Comparison of ENCODE assay signal across 1 cellular context in the genomic region with DNA sequence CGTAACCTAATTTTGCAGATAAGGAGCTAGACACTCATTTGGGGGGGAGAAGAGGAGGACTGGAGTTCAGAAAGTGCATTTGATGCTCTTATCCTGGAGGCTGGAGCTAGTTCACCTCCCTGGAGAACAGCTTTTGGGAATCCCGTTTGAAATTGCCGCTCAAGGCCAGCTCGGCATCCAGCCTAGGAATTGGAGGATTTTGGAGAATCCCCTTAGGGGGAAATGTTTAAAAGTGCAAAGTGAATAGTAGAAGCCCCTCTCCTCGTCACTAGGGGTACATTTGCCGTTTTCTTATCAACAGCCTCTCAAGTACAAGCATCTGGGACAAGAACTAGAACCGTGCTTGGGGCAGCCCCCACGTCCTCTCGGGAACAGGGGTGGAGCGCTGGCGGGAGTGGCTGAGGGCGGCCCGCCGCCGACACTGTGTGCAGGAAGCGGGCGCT.
TF ChIP-seq lines count a peak whose summit lies in the region.

No MANE protein-coding gene starts in this region.

TF ChIP-seq in HEK293, 187 proteins besides CTCF, POLR2A, EP300 and RAD21 (continued from another document):
- TF ChIP-seq, protein P1, sequence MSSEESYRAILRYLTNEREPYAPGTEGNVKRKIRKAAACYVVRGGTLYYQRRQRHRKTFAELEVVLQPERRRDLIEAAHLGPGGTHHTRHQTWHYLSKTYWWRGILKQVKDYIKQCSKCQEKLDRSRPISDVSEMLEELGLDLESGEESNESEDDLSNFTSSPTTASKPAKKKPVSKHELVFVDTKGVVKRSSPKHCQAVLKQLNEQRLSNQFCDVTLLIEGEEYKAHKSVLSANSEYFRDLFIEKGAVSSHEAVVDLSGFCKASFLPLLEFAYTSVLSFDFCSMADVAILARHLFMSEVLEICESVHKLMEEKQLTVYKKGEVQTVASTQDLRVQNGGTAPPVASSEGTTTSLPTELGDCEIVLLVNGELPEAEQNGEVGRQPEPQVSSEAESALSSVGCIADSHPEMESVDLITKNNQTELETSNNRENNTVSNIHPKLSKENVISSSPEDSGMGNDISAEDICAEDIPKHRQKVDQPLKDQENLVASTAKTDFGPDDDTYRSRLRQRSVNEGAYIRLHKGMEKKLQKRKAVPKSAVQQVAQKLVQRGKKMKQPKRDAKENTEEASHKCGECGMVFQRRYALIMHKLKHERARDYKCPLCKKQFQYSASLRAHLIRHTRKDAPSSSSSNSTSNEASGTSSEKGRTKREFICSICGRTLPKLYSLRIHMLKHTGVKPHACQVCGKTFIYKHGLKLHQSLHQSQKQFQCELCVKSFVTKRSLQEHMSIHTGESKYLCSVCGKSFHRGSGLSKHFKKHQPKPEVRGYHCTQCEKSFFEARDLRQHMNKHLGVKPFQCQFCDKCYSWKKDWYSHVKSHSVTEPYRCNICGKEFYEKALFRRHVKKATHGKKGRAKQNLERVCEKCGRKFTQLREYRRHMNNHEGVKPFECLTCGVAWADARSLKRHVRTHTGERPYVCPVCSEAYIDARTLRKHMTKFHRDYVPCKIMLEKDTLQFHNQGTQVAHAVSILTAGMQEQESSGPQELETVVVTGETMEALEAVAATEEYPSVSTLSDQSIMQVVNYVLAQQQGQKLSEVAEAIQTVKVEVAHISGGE (tag by site-specific recombination; conservative IDR thresholded peaks at IDR 0.05; ENCODE audit: low read depth): no peak
- TF ChIP-seq, protein P2, sequence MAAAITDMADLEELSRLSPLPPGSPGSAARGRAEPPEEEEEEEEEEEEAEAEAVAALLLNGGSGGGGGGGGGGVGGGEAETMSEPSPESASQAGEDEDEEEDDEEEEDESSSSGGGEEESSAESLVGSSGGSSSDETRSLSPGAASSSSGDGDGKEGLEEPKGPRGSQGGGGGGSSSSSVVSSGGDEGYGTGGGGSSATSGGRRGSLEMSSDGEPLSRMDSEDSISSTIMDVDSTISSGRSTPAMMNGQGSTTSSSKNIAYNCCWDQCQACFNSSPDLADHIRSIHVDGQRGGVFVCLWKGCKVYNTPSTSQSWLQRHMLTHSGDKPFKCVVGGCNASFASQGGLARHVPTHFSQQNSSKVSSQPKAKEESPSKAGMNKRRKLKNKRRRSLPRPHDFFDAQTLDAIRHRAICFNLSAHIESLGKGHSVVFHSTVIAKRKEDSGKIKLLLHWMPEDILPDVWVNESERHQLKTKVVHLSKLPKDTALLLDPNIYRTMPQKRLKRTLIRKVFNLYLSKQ (tag by site-specific recombination; IDR thresholded peaks at IDR 0.05; ENCODE audit: borderline replicate concordance): no peak
- TF ChIP-seq TCF7L2 (IDR thresholded peaks at IDR 0.05; ENCODE audit: borderline replicate concordance, low read depth, low read length) (peak; percentile 83), TRIM28 (IDR thresholded peaks at IDR 0.05; ENCODE audit: borderline replicate concordance, low read length) (no peak), ZNF549 (tag by site-specific recombination; IDR thresholded peaks at IDR 0.05) (no peak), ZNF792 (tag by site-specific recombination; IDR thresholded peaks at IDR 0.05) (no peak), ZNF221 (tag by site-specific recombination; IDR thresholded peaks at IDR 0.05; ENCODE audit: borderline replicate concordance) (no peak), ZNF529 (tag by site-specific recombination; IDR thresholded peaks at IDR 0.05; ENCODE audit: insufficient replicate concordance) (no peak), GLI2 (tag by site-specific recombination; IDR thresholded peaks at IDR 0.05; ENCODE audit: borderline replicate concordance, low read depth) (no peak), ZNF146 (tag by site-specific recombination; IDR thresholded peaks at IDR 0.05) (no peak), ZNF677 (tag by site-specific recombination; IDR thresholded peaks at IDR 0.05) (no peak), BCL11B (tag by site-specific recombination; IDR thresholded peaks at IDR 0.05; ENCODE audit: low read depth) (no peak), ZNF560 (tag by site-specific recombination; IDR thresholded peaks at IDR 0.05; ENCODE audit: borderline replicate concordance) (no peak), ZNF324 (tag by site-specific recombination; IDR thresholded peaks at IDR 0.05) (no peak), KLF7 (tag by site-specific recombination; IDR thresholded peaks at IDR 0.05; ENCODE audit: borderline replicate concordance) (no peak), ZNF266 (tag by site-specific recombination; IDR thresholded peaks at IDR 0.05; ENCODE audit: low read depth) (no peak), ZNF391 (tag by site-specific recombination; IDR thresholded peaks at IDR 0.05; ENCODE audit: borderline replicate concordance, low read depth) (peak; percentile 13; the same call in 1 of the 2 replicates), ZSCAN30 (tag by site-specific recombination; IDR thresholded peaks at IDR 0.05) (no peak), ZNF600 (tag by site-specific recombination; IDR thresholded peaks at IDR 0.05) (no peak), ZXDB (tag by site-specific recombination; IDR thresholded peaks at IDR 0.05) (no peak), ZNF132 (tag by site-specific recombination; IDR thresholded peaks at IDR 0.05; ENCODE audit: borderline replicate concordance) (no peak), ZNF10 (tag by site-specific recombination; IDR thresholded peaks at IDR 0.05) (no peak), ZNF239 (tag by site-specific recombination; IDR thresholded peaks at IDR 0.05) (no peak), ZNF76 (tag by site-specific recombination; IDR thresholded peaks at IDR 0.05; ENCODE audit: borderline replicate concordance, low read depth) (peak; percentile 9; the same call in 1 of the 2 replicates), WT1 (tag by site-specific recombination; IDR thresholded peaks at IDR 0.05) (no peak), ZNF555 (tag by site-specific recombination; conservative IDR thresholded peaks at IDR 0.05) (no peak), ZNF626 (tag by site-specific recombination; IDR thresholded peaks at IDR 0.05) (no peak), ZNF48 (tag by site-specific recombination; IDR thresholded peaks at IDR 0.05) (no peak), ZNF394 (tag by site-specific recombination; IDR thresholded peaks at IDR 0.05; ENCODE audit: borderline replicate concordance) (no peak), SP7 (tag by site-specific recombination; IDR thresholded peaks at IDR 0.05) (no peak)
- TF ChIP-seq, protein P3, sequence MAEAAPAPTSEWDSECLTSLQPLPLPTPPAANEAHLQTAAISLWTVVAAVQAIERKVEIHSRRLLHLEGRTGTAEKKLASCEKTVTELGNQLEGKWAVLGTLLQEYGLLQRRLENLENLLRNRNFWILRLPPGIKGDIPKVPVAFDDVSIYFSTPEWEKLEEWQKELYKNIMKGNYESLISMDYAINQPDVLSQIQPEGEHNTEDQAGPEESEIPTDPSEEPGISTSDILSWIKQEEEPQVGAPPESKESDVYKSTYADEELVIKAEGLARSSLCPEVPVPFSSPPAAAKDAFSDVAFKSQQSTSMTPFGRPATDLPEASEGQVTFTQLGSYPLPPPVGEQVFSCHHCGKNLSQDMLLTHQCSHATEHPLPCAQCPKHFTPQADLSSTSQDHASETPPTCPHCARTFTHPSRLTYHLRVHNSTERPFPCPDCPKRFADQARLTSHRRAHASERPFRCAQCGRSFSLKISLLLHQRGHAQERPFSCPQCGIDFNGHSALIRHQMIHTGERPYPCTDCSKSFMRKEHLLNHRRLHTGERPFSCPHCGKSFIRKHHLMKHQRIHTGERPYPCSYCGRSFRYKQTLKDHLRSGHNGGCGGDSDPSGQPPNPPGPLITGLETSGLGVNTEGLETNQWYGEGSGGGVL (tag by site-specific recombination; IDR thresholded peaks at IDR 0.05): peak; percentile 13; the same call in 1 of the 2 replicates
- TF ChIP-seq, protein P4, sequence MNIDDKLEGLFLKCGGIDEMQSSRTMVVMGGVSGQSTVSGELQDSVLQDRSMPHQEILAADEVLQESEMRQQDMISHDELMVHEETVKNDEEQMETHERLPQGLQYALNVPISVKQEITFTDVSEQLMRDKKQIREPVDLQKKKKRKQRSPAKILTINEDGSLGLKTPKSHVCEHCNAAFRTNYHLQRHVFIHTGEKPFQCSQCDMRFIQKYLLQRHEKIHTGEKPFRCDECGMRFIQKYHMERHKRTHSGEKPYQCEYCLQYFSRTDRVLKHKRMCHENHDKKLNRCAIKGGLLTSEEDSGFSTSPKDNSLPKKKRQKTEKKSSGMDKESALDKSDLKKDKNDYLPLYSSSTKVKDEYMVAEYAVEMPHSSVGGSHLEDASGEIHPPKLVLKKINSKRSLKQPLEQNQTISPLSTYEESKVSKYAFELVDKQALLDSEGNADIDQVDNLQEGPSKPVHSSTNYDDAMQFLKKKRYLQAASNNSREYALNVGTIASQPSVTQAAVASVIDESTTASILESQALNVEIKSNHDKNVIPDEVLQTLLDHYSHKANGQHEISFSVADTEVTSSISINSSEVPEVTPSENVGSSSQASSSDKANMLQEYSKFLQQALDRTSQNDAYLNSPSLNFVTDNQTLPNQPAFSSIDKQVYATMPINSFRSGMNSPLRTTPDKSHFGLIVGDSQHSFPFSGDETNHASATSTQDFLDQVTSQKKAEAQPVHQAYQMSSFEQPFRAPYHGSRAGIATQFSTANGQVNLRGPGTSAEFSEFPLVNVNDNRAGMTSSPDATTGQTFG (tag by site-specific recombination; IDR thresholded peaks at IDR 0.05; ENCODE audit: borderline replicate concordance): no peak
- TF ChIP-seq, protein P5, sequence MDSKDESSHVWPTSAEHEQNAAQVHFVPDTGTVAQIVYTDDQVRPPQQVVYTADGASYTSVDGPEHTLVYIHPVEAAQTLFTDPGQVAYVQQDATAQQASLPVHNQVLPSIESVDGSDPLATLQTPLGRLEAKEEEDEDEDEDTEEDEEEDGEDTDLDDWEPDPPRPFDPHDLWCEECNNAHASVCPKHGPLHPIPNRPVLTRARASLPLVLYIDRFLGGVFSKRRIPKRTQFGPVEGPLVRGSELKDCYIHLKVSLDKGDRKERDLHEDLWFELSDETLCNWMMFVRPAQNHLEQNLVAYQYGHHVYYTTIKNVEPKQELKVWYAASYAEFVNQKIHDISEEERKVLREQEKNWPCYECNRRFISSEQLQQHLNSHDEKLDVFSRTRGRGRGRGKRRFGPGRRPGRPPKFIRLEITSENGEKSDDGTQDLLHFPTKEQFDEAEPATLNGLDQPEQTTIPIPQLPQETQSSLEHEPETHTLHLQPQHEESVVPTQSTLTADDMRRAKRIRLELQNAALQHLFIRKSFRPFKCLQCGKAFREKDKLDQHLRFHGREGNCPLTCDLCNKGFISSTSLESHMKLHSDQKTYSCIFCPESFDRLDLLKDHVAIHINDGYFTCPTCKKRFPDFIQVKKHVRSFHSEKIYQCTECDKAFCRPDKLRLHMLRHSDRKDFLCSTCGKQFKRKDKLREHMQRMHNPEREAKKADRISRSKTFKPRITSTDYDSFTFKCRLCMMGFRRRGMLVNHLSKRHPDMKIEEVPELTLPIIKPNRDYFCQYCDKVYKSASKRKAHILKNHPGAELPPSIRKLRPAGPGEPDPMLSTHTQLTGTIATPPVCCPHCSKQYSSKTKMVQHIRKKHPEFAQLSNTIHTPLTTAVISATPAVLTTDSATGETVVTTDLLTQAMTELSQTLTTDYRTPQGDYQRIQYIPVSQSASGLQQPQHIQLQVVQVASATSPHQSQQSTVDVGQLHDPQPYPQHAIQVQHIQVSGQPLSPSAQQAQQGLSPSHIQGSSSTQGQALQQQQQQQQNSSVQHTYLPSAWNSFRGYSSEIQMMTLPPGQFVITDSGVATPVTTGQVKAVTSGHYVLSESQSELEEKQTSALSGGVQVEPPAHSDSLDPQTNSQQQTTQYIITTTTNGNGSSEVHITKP (tag by site-specific recombination; IDR thresholded peaks at IDR 0.05): peak; percentile 30; the same call in 1 of the 2 replicates
- TF ChIP-seq, protein P6, sequence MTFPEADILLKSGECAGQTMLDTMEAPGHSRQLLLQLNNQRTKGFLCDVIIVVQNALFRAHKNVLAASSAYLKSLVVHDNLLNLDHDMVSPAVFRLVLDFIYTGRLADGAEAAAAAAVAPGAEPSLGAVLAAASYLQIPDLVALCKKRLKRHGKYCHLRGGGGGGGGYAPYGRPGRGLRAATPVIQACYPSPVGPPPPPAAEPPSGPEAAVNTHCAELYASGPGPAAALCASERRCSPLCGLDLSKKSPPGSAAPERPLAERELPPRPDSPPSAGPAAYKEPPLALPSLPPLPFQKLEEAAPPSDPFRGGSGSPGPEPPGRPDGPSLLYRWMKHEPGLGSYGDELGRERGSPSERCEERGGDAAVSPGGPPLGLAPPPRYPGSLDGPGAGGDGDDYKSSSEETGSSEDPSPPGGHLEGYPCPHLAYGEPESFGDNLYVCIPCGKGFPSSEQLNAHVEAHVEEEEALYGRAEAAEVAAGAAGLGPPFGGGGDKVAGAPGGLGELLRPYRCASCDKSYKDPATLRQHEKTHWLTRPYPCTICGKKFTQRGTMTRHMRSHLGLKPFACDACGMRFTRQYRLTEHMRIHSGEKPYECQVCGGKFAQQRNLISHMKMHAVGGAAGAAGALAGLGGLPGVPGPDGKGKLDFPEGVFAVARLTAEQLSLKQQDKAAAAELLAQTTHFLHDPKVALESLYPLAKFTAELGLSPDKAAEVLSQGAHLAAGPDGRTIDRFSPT (tag by site-specific recombination; IDR thresholded peaks at IDR 0.05): no peak
